ENCODE assay signal across 16 cellular contexts in genomic region chr3:160472344-160472743, GRCh38.
DNase-seq lines count a peak whose midpoint lies in the region; ATAC-seq lines count a peak whose summit lies in the region.
"Had no signal": no experiment of that assay in that cellular context is flagged by ENCODE, and none has a peak within 500 bp of the region (broad histone marks: within the 10 kb centered on the region; RNA-seq: fewer than 3 reads in every experiment).

No MANE protein-coding gene starts in this region.

- DNase-seq in kidney tubule cell (ENCODE audit: low spot score) (peak; percentile 90), NCI-H146 (lab: John Stamatoyannopoulos, UW) (no peak)
- DNase-seq in activated effector memory CD4-positive, alpha-beta T cell treated with Interleukin-2 at 50 U/mL for 16 hours = no peak
- DNase-seq: activated B cell treated with CpG ODN at 0.5 μM for 24 hours; activated CD4-positive, alpha-beta memory T cell treated with anti-CD3 and anti-CD28 coated beads, Interleukin-2, amount 10 ng/mL, durations not matched to agents 7 days and 5 days; activated T-cell treated with anti-CD3 and anti-CD28 coated beads, Interleukin-2, amount 50 U/mL, for 24 hours; natural killer cell; NCI-H1436 treated with DMSO at 0.1 percent for 48 hours; NCI-H2171 treated with DMSO at 0.1 percent for 48 hours; NCI-H748 treated with DMSO at 0.1 percent for 48 hours; PC-9; stimulated activated CD4-positive, alpha-beta T cell treated with anti-CD3 and anti-CD28 coated beads, Interleukin-4, amount 100 ng/mL, for 1 hour had no signal

- peak; percentile 76 for ATAC-seq in GM19035 (IDR thresholded peaks at IDR 0.05; ENCODE audit: unreplicated experiment)
- ATAC-seq in GM21786 (IDR thresholded peaks at IDR 0.05; ENCODE audit: unreplicated experiment) = peak; percentile 80
- peak; percentile 57 for ATAC-seq in HG03457 (IDR thresholded peaks at IDR 0.05; ENCODE audit: unreplicated experiment)
- ATAC-seq in GM21360 (IDR thresholded peaks at IDR 0.05; ENCODE audit: unreplicated experiment) = no peak
